11 cellular contexts compared by ENCODE assay signal in the genomic region with DNA sequence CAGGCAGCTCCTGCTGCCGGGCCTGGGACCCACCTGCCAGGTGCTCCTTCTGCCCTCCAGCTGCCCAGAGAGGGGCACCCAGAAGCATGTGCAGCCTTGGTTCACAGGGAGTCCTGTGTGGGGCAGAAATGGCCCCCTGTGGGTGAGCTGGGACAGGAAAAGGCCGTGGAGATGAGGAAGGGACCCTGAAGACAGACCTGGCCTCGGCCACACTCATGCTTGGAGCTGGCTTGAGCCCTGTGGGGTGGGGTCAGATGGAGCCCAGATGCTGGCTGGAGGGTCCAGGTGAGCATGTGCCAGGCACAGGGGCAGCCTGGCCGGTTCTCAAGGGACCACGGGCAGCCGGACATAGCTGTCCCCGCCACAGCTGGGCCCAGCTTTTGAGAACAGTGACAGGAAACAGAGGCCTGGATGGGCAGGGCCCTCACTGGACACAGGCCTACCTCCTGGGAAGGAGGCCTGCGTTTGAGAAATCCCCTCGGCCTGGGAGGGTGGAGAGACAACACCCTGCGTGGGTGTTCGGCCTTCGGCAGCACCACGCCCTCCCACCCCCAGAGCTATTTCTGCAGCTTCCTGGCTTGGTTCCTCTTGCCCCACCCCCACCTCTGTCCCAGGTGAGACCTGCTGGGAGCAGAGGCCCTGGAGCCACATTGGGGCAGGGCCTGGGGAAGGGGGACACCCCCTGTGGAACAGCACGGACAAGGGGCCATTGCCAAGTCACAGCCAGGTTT.
A peak's percentile ranks its signal among the peaks of the same experiment; 100 is the strongest.
DNase-seq lines count a peak whose midpoint lies in the region; ATAC-seq, FAIRE-seq and TF ChIP-seq lines count a peak whose summit lies in the region.
"Had no signal": no experiment of that assay in that cellular context is flagged by ENCODE, and none has a peak within 500 bp of the region (broad histone marks: within the 10 kb centered on the region; RNA-seq: fewer than 3 reads in every experiment).

No MANE protein-coding gene starts in this region.

- no peak for TF ChIP-seq POLR2A in K562 (conservative IDR thresholded peaks at IDR 0.05)
- no peak for TF ChIP-seq POLR2A in thyroid gland (IDR thresholded peaks at IDR 0.05)

- TF ChIP-seq CTCF in K562 (IDR thresholded peaks at IDR 0.05 in 2 of 3, conservative IDR thresholded peaks at IDR 0.05 in 1 of 3; ENCODE audit: insufficient read depth in 2 of 3, low read depth in 1 of 3, low read length in 3 of 3) (no peak), lower lobe of right lung (IDR thresholded peaks at IDR 0.05) (no peak), thyroid gland (IDR thresholded peaks at IDR 0.05) (no peak)

- CTCF ChIA-PET in K562 (lab: Yijun Ruan, JAX; ENCODE audit: low intra/inter-chr PET ratio), result no interaction called here

- intact Hi-C loops in K562 (cut with micrococcal nuclease) (no loop called here), lower lobe of right lung (cut with DNase I) (no loop called here), thyroid gland (cut with DNase I) (no loop called here)

- H3K27ac ChIP-seq in BLaER1, result peak overlapping the region; percentile 68
- no peak overlapping the region for H3K27ac ChIP-seq in K562 (ENCODE audit: extremely low read depth, low read depth, low read length)
- peak overlapping the region; percentile 67 for H3K27ac ChIP-seq in lower lobe of right lung
- no peak overlapping the region for H3K27ac ChIP-seq in thyroid gland
- H3K27ac ChIP-seq: C4-2B, SJSA1 had no signal

- no peak for TF ChIP-seq EP300 in K562 (IDR thresholded peaks at IDR 0.05; ENCODE audit: low read length)

- no peak overlapping the region for H2AFZ ChIP-seq in K562 (ENCODE audit: low read depth, low read length)

- 2% methylated on average over 13 of the region's 14 CpGs for WGBS in K562 (ENCODE audit: insufficient coverage, low coverage, missing lambda C conversion rate)
- WGBS in thyroid gland, 2 donors, result 57 to 66% methylated on average over 6 to 9 of the region's 14 CpGs

- H3K4me3 ChIP-seq in BLaER1, result no peak overlapping the region
- no peak overlapping the region for H3K4me3 ChIP-seq in K562
- H3K4me3 ChIP-seq in lower lobe of right lung, result no peak overlapping the region
- no peak overlapping the region for H3K4me3 ChIP-seq in thyroid gland (replicated peaks in 1 of 3)
- H3K4me3 ChIP-seq: SJSA1 had no signal

- H3K27me3 ChIP-seq in BLaER1 (0 out of 2 replicates have a peak, but pooled peaks cover 5% of the 10 kb centered on the region), K562 (ENCODE audit: control insufficient read depth in 2 of 2, insufficient read depth in 2 of 2, low read length in 2 of 2) (peaks cover 23 to 82% of the 10 kb centered on the region in 2 experiments), lower lobe of right lung (ENCODE audit: low read depth) (no peaks in the 10 kb centered on the region), thyroid gland (no peaks in the 10 kb centered on the region)
- H3K27me3 ChIP-seq: SJSA1 had no signal

- H3K36me3 ChIP-seq in BLaER1, result no peaks in the 10 kb centered on the region
- H3K36me3 ChIP-seq in K562 (ENCODE audit: control insufficient read depth, insufficient read depth, low read length), result no peaks in the 10 kb centered on the region
- no peaks in the 10 kb centered on the region for H3K36me3 ChIP-seq in lower lobe of right lung
- no peaks in the 10 kb centered on the region for H3K36me3 ChIP-seq in thyroid gland
- H3K36me3 ChIP-seq: SJSA1 had no signal

- no TSS peak for BruUV-seq in K562 (replicated peaks; lab: Mats Ljungman, UMichigan)

- no peaks in the 10 kb centered on the region for H3K9me3 ChIP-seq in BLaER1
- no peaks in the 10 kb centered on the region for H3K9me3 ChIP-seq in K562 (replicated peaks; ENCODE audit: control insufficient read depth, insufficient read depth, low read depth, low read length)
- no peaks in the 10 kb centered on the region for H3K9me3 ChIP-seq in lower lobe of right lung
- H3K9me3 ChIP-seq in thyroid gland, result no peaks in the 10 kb centered on the region
- H3K9me3 ChIP-seq: SJSA1 had no signal

- H4K20me1 ChIP-seq in BLaER1 (no peaks in the 10 kb centered on the region), K562 (replicated peaks; ENCODE audit: control insufficient read depth, insufficient read depth, low read length) (peaks cover 10% of the 10 kb centered on the region; the same call in 1 of the 2 replicates)

- POLR2A ChIA-PET in K562 (lab: Yijun Ruan, JAX), result no interaction called here

- no peaks in the 10 kb centered on the region for H3K79me2 ChIP-seq in K562 (ENCODE audit: control insufficient read depth, insufficient read depth, low read length)

- no peak for TF ChIP-seq RAD21 in K562 (CRISPR knock-in tag; conservative IDR thresholded peaks at IDR 0.05 in 1 of 2, IDR thresholded peaks at IDR 0.05 in 1 of 2)

- peak; percentile 46 for ATAC-seq in GM21576 (IDR thresholded peaks at IDR 0.05; ENCODE audit: unreplicated experiment)
- peak; percentile 44; the same call in 2 of the 3 replicates for ATAC-seq in K562
- ATAC-seq in lower lobe of right lung, result peak; percentile 45 to 58

- in situ Hi-C loops in K562 (cut with MboI) (no loop called here), KBM-7 (cut with MboI; ENCODE audit: low pct_unique_long_range_greater_than_20kb, low sequenced_read_pairs) (no loop called here)

- H3K4me1 ChIP-seq in BLaER1, result peaks cover 87% of the 10 kb centered on the region
- H3K4me1 ChIP-seq in K562 (replicated peaks in 1 of 2; ENCODE audit: control insufficient read depth in 2 of 2, insufficient read depth in 2 of 2, low read length in 2 of 2), result peaks cover 0 to 19% of the 10 kb centered on the region in 2 experiments; a peak in 3 of 5 replicates
- peaks cover 49% of the 10 kb centered on the region for H3K4me1 ChIP-seq in lower lobe of right lung
- H3K4me1 ChIP-seq in thyroid gland, result peaks cover 0 to 30% of the 10 kb centered on the region in 2 donors
- H3K4me1 ChIP-seq: SJSA1 had no signal

- H3K9ac ChIP-seq in BLaER1, result peak overlapping the region; percentile 57
- no peak overlapping the region; a peak in 1 of 4 replicates for H3K9ac ChIP-seq in K562 (ENCODE audit: insufficient read depth in 1 of 2, low read depth in 2 of 2, low read length in 2 of 2)

- H3K9me1 ChIP-seq in K562 (ENCODE audit: control insufficient read depth, insufficient read depth, low read length), result no peaks in the 10 kb centered on the region

- DNase-seq in K562 (ENCODE audit: extremely low read depth in 1 of 4, low spot score in 3 of 4), result peak; percentile 34 to 61 (median 47)
- DNase-seq in lower lobe of right lung, result peak; percentile 75
- DNase-seq in thyroid gland, result no peak
- no peak for DNase-seq in anterior cingulate cortex (lab: John Stamatoyannopoulos, UW)
- DNase-seq in KBM-7, result no peak
- DNase-seq in DMS53 (lab: John Stamatoyannopoulos, UW), result no peak
- DNase-seq: nucleus accumbens had no signal

- no peak for FAIRE-seq in K562 (lab: Jason Lieb, UNC)

- peak overlapping the region; percentile 88 for H3K4me2 ChIP-seq in BLaER1
- H3K4me2 ChIP-seq in K562 (ENCODE audit: insufficient read depth, low read length), result no peak overlapping the region

TF ChIP-seq in K562, 482 proteins besides CTCF, POLR2A, EP300 and RAD21:
- TF ChIP-seq, protein P1, sequence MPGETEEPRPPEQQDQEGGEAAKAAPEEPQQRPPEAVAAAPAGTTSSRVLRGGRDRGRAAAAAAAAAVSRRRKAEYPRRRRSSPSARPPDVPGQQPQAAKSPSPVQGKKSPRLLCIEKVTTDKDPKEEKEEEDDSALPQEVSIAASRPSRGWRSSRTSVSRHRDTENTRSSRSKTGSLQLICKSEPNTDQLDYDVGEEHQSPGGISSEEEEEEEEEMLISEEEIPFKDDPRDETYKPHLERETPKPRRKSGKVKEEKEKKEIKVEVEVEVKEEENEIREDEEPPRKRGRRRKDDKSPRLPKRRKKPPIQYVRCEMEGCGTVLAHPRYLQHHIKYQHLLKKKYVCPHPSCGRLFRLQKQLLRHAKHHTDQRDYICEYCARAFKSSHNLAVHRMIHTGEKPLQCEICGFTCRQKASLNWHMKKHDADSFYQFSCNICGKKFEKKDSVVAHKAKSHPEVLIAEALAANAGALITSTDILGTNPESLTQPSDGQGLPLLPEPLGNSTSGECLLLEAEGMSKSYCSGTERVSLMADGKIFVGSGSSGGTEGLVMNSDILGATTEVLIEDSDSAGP (CRISPR knock-in tag; IDR thresholded peaks at IDR 0.05), result no peak
- TF ChIP-seq NFYB (IDR thresholded peaks at IDR 0.05; ENCODE audit: extremely low read depth, insufficient read length) (no peak), EGR1 (conservative IDR thresholded peaks at IDR 0.05) (peak; percentile 78), UBTF (IDR thresholded peaks at IDR 0.05; ENCODE audit: borderline replicate concordance in 1 of 2, low read depth in 2 of 2, low read length in 2 of 2) (no peak)

Comparison
In these comparisons a context has a peak if more than half of its experiments do, and no peak if none do; other contexts are left out.
1. H3K27ac ChIP-seq: peak in BLaER1 (single experiment) and lower lobe of right lung (single experiment); none in K562 (single experiment) and thyroid gland (0 of 3).
2. DNase-seq: peak in K562 (4 of 4) and lower lobe of right lung (single experiment); none in thyroid gland (0 of 2), anterior cingulate cortex (0 of 58), KBM-7 (single experiment) and DMS53 (single experiment).
3. Peak in every context shown above with its lines, with median percentiles within 50 percentile points of each other: ATAC-seq.